In genomic region chr2:41698787-41699422, GRCh38 we compare ENCODE assay signal across 8 cellular contexts.
DNase-seq lines count a peak whose midpoint lies in the region; ATAC-seq and TF ChIP-seq lines count a peak whose summit lies in the region.

No MANE protein-coding gene starts in this region.

- no peak overlapping the region for H3K9ac ChIP-seq in stomach smooth muscle (ENCODE audit: low read length in 2 of 2)

- CTCF ChIA-PET in Calu3 (lab: Charles Lee): interaction anchor here (0.8 to 1.4 kb wide), 4 partner anchors 11 to 1785 kb away, joined by 3 to 8 read pairs (median 6); no protein-coding TSS in a partner anchor

- H3K4me1 Mint-ChIP-seq in Calu3 (ENCODE audit: low read depth, unreplicated experiment) (no peaks in the 10 kb centered on the region), immature natural killer cell (peaks cover 10 to 12% of the 10 kb centered on the region in 2 donors)

- no peaks in the 10 kb centered on the region for H3K9me3 Mint-ChIP-seq in Calu3 (ENCODE audit: low read depth, unreplicated experiment)
- H3K9me3 Mint-ChIP-seq in immature natural killer cell: no peaks in the 10 kb centered on the region

- H3K27ac Mint-ChIP-seq in Calu3 (ENCODE audit: unreplicated experiment): no peak overlapping the region
- no peak overlapping the region for H3K27ac Mint-ChIP-seq in immature natural killer cell

- peak; percentile 39 for DNase-seq in Calu3
- DNase-seq in immature natural killer cell: peak in 2 of 3 donors; percentile 12 to 18
- DNase-seq in NCI-H1436 treated with DMSO at 0.1 percent for 48 hours (lab: John Stamatoyannopoulos, UW): no peak
- DNase-seq in activated gamma-delta T cell treated with Interleukin-2 at 50 U/mL for 16 hours: no peak

- no peaks in the 10 kb centered on the region for H3K36me3 ChIP-seq in stomach smooth muscle (ENCODE audit: control insufficient read depth in 2 of 2, insufficient read depth in 2 of 2, low read length in 2 of 2)

- no peak overlapping the region for H3K4me3 Mint-ChIP-seq in Calu3 (ENCODE audit: low read depth, unreplicated experiment)
- no peak overlapping the region for H3K4me3 Mint-ChIP-seq in immature natural killer cell

- H3K4me3 ChIP-seq in stomach smooth muscle (ENCODE audit: low read length in 2 of 2): peak overlapping the region; percentile 30 to 41

- peak; percentile 69 for TF ChIP-seq CTCF in Calu3 (IDR thresholded peaks at IDR 0.05; ENCODE audit: unreplicated experiment)

- H3K27ac ChIP-seq in angular gyrus (ENCODE audit: low read depth, low read length): peak overlapping the region; percentile 32
- H3K27ac ChIP-seq in stomach smooth muscle (ENCODE audit: low read length): no peak overlapping the region

- intact Hi-C loops in Calu3 (cut with micrococcal nuclease; ENCODE audit: unreplicated experiment): loop anchor here (1.0 to 10.0 kb wide), 4 partner anchors 83 to 1784 kb away; no protein-coding TSS in a partner anchor

- H3K27me3 Mint-ChIP-seq in Calu3 (ENCODE audit: unreplicated experiment) (peaks cover 21% of the 10 kb centered on the region), immature natural killer cell (ENCODE audit: low read depth in 3 of 3) (peaks cover 0 to 7% (median 2%) of the 10 kb centered on the region in 3 donors)

- no TSS peak for BruUV-seq in Calu3 (replicated peaks; lab: Mats Ljungman, UMichigan)

- no peaks in the 10 kb centered on the region for H3K36me3 Mint-ChIP-seq in Calu3 (ENCODE audit: insufficient read depth, unreplicated experiment)
- no peaks in the 10 kb centered on the region for H3K36me3 Mint-ChIP-seq in immature natural killer cell

- H3K27me3 ChIP-seq in stomach smooth muscle (ENCODE audit: control insufficient read depth in 1 of 2, insufficient read depth in 2 of 2, low read length in 2 of 2): no peaks in the 10 kb centered on the region

- H3K4me1 ChIP-seq in stomach smooth muscle (ENCODE audit: control insufficient read depth, insufficient read depth, low read length): no peaks in the 10 kb centered on the region

- ATAC-seq in HG02798 (IDR thresholded peaks at IDR 0.05; ENCODE audit: poor library complexity, unreplicated experiment): peak; percentile 46
- no peak for ATAC-seq in GM18873 (IDR thresholded peaks at IDR 0.05; ENCODE audit: low FRiP score, unreplicated experiment)

- H3K9me3 ChIP-seq in stomach smooth muscle (ENCODE audit: control insufficient read depth in 2 of 2, low read length in 2 of 2): no peaks in the 10 kb centered on the region

Comparison
In these comparisons a context has a peak if more than half of its experiments do, and no peak if none do; other contexts are left out.
1. DNase-seq: peak in Calu3 (single experiment) and immature natural killer cell (2 of 3); none in NCI-H1436 treated with DMSO at 0.1 percent for 48 hours (single experiment) and activated gamma-delta T cell treated with Interleukin-2 at 50 U/mL for 16 hours (single experiment).